22 cellular contexts compared by ENCODE assay signal in the genomic region with DNA sequence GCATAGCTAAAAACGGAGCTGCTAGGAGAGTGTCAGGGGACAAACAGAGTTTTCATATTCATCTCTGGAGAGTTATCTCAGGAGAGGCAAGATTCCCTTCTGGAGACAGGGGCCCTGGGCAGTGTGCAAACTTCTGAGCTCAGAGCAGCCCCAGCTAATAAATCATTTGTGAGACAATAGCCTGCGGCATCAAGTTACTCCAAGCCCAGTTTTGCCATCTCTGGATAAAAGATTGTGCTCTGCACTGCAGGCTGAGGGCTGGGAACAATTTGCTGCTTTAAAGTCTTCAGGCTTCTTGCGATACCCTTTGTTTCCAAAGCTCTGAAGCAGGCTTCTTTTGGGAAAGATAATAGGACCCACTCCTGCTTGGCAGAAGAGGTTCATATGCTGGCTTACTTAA.
A peak's percentile ranks its signal among the peaks of the same experiment; 100 is the strongest.
DNase-seq lines count a peak whose midpoint lies in the region; TF ChIP-seq lines count a peak whose summit lies in the region.
"Had no signal": no experiment of that assay in that cellular context is flagged by ENCODE, and none has a peak within 500 bp of the region (broad histone marks: within the 10 kb centered on the region; RNA-seq: fewer than 3 reads in every experiment).

No MANE protein-coding gene starts in this region.

- DNase-seq in NCI-H748 (lab: John Stamatoyannopoulos, UW; ENCODE audit: unreplicated experiment) (peak; percentile 58), NCI-H748 treated with DMSO at 0.1 percent for 48 hours (lab: John Stamatoyannopoulos, UW) (no peak), NCI-H2107 (lab: John Stamatoyannopoulos, UW) (peak; percentile 5), endodermal cell (no peak), MG63 (no peak), mucosa of gallbladder (ENCODE audit: low spot score) (no peak), NCI-H2029 (lab: John Stamatoyannopoulos, UW) (no peak)
- DNase-seq: activated CD4-positive, alpha-beta T cell treated with anti-CD3 and anti-CD28 coated beads for 1 hour; activated CD8-positive, alpha-beta T cell treated with anti-CD3 and anti-CD28 coated beads, Interleukin-2, amount 10 ng/mL, durations not matched to agents 7 days and 5 days; activated naive CD4-positive, alpha-beta T cell treated with anti-CD3 and anti-CD28 coated beads for 36 hours; caudate nucleus; CD4-positive, alpha-beta T cell; effector memory CD4-positive, alpha-beta T cell; HFFc6; Karpas-422; NCI-H1694 treated with DMSO at 0.1 percent for 48 hours; stimulated activated CD4-positive, alpha-beta T cell treated with anti-CD3 and anti-CD28 coated beads, Interleukin-1b, Interleukin-23, amount 100 ng/mL, for 48 hours; stimulated activated naive CD4-positive, alpha-beta T cell treated with Interleukin-2 at 50 U/mL for 16 hours had no signal

- peaks cover 2% of the 10 kb centered on the region for H3K9me3 Mint-ChIP-seq in endodermal cell
- H3K9me3 Mint-ChIP-seq: activated naive CD4-positive, alpha-beta T cell treated with anti-CD3 and anti-CD28 coated beads for 36 hours; CD4-positive, alpha-beta T cell; memory B cell had no signal

- H3K4me3 Mint-ChIP-seq in endodermal cell: no peak overlapping the region
- H3K4me3 Mint-ChIP-seq: activated CD8-positive, alpha-beta T cell treated with anti-CD3 and anti-CD28 coated beads, Interleukin-2, amount 10 ng/mL, durations not matched to agents 7 days and 5 days; activated naive CD4-positive, alpha-beta T cell treated with anti-CD3 and anti-CD28 coated beads for 36 hours; CD4-positive, alpha-beta T cell; HFFc6; memory B cell had no signal

- peaks cover 1% of the 10 kb centered on the region for H3K36me3 Mint-ChIP-seq in endodermal cell (ENCODE audit: low read depth)
- H3K36me3 Mint-ChIP-seq: memory B cell had no signal

- H3K4me1 Mint-ChIP-seq in endodermal cell: peaks cover 11% of the 10 kb centered on the region
- H3K4me1 Mint-ChIP-seq: memory B cell had no signal

- no peaks in the 10 kb centered on the region for H3K27me3 Mint-ChIP-seq in endodermal cell (ENCODE audit: insufficient read depth)
- H3K27me3 Mint-ChIP-seq: CD4-positive, alpha-beta T cell had no signal

- H3K27ac Mint-ChIP-seq in endodermal cell: no peak overlapping the region
- H3K27ac Mint-ChIP-seq: activated CD8-positive, alpha-beta T cell treated with anti-CD3 and anti-CD28 coated beads, Interleukin-2, amount 10 ng/mL, durations not matched to agents 7 days and 5 days; activated naive CD4-positive, alpha-beta T cell treated with anti-CD3 and anti-CD28 coated beads for 36 hours; CD4-positive, alpha-beta T cell; HFFc6; memory B cell had no signal

- H3K36me3 ChIP-seq in endodermal cell (ENCODE audit: control insufficient read depth, insufficient read depth, low read length) (no peaks in the 10 kb centered on the region), MG63 (no peaks in the 10 kb centered on the region)
- H3K36me3 ChIP-seq: right atrium auricular region, suprapubic skin had no signal

- peaks cover 2% of the 10 kb centered on the region for H3K9me3 ChIP-seq in endodermal cell (ENCODE audit: control insufficient read depth, low read length)
- H3K9me3 ChIP-seq in MG63: no peaks in the 10 kb centered on the region
- H3K9me3 ChIP-seq: right atrium auricular region, suprapubic skin had no signal

- 79 to 81% methylated on average over 2 to 3 of the region's 3 CpGs for WGBS in endodermal cell (ENCODE audit: insufficient coverage in 1 of 2, insufficient read length in 1 of 2), 2 experiments

- no peak overlapping the region for H3K9ac ChIP-seq in endodermal cell (ENCODE audit: extremely low read depth, low read length, poor library complexity, severe bottlenecking)

- H3K27me3 ChIP-seq in endodermal cell (ENCODE audit: control insufficient read depth, insufficient read depth, low read length, poor library complexity, severe bottlenecking): no peaks in the 10 kb centered on the region
- H3K27me3 ChIP-seq in MG63: 0 out of 2 replicates have a peak, but pooled peaks cover 4% of the 10 kb centered on the region
- H3K27me3 ChIP-seq: right atrium auricular region, suprapubic skin had no signal

- H3K27ac ChIP-seq in endodermal cell (ENCODE audit: low read depth, low read length): peak overlapping the region; percentile 49
- H3K27ac ChIP-seq: coronary artery, right atrium auricular region, suprapubic skin had no signal

- no peaks in the 10 kb centered on the region for H3K4me1 ChIP-seq in endodermal cell (ENCODE audit: control insufficient read depth, insufficient read depth, low read length)
- H3K4me1 ChIP-seq: right atrium auricular region, suprapubic skin had no signal

- no peak for TF ChIP-seq CTCF in endodermal cell (conservative IDR thresholded peaks at IDR 0.05)

- H3K4me3 ChIP-seq in endodermal cell (ENCODE audit: low read length) (no peak overlapping the region), MG63 (no peak overlapping the region)
- H3K4me3 ChIP-seq: coronary artery, right atrium auricular region, suprapubic skin had no signal

Comparison
In these comparisons a context has a peak if more than half of its experiments do, and no peak if none do; other contexts are left out.
1. DNase-seq: peak in NCI-H748 (single experiment) and NCI-H2107 (single experiment); none in NCI-H748 treated with DMSO at 0.1 percent for 48 hours (single experiment), endodermal cell (single experiment), MG63 (single experiment), mucosa of gallbladder (single experiment) and NCI-H2029 (single experiment).